Comparison of ENCODE assay signal across 26 cellular contexts in genomic region chr15:60762167-60762566, GRCh38.
"Had no signal": no experiment of that assay in that cellular context is flagged by ENCODE, and none has a peak within 500 bp of the region (broad histone marks: within the 10 kb centered on the region; RNA-seq: fewer than 3 reads in every experiment).

No MANE protein-coding gene starts in this region.

- ATAC-seq: effector memory CD8-positive, alpha-beta T cell; heart left ventricle; left lobe of liver; natural killer cell treated with Interleukin-12 subunit alpha and Interleukin-12 subunit beta and Interleukin-15 and Interleukin-18, amount 100 ng/mL, for 72 hours; right lobe of liver had no signal

- H3K36me3 Mint-ChIP-seq: memory B cell; naive B cell; natural killer cell treated with Interleukin-12 subunit alpha and Interleukin-12 subunit beta and Interleukin-15 and Interleukin-18, amount 100 ng/mL, for 72 hours; type B pancreatic cell had no signal

- H3K4me1 Mint-ChIP-seq: memory B cell, naive B cell had no signal

- H3K9me3 ChIP-seq: esophagus squamous epithelium, gastrocnemius medialis, neutrophil, right lobe of liver, tibial artery had no signal

- H3K4me3 Mint-ChIP-seq: effector memory CD8-positive, alpha-beta T cell; memory B cell; naive B cell; natural killer cell treated with Interleukin-12 subunit alpha and Interleukin-12 subunit beta and Interleukin-15 and Interleukin-18, amount 100 ng/mL, for 72 hours; neural crest cell; type B pancreatic cell had no signal

- H3K9me3 Mint-ChIP-seq: neural crest cell had no signal

- H3K4me3 ChIP-seq: coronary artery, esophagus squamous epithelium, gastrocnemius medialis, heart left ventricle, hepatocyte, lung, right lobe of liver, stomach, tibial artery had no signal

- H3K27me3 ChIP-seq: gastrocnemius medialis, heart left ventricle, neutrophil, right lobe of liver, stomach, tibial artery had no signal

- H3K27ac Mint-ChIP-seq: effector memory CD8-positive, alpha-beta T cell; memory B cell; natural killer cell treated with Interleukin-12 subunit alpha and Interleukin-12 subunit beta and Interleukin-15 and Interleukin-18, amount 100 ng/mL, for 72 hours; progenitor cell of endocrine pancreas; type B pancreatic cell had no signal

- H2AFZ ChIP-seq: hepatocyte, parathyroid adenoma had no signal

- H3K36me3 ChIP-seq: esophagus squamous epithelium, gastrocnemius medialis, heart left ventricle, neutrophil, right lobe of liver, stomach, tibial artery had no signal

- H3K79me2 ChIP-seq: hepatocyte, parathyroid adenoma had no signal

- DNase-seq: effector memory CD8-positive, alpha-beta T cell; erythroblast; esophagus squamous epithelium; gastrocnemius medialis; heart left ventricle; kidney; naive B cell; right lobe of liver; small intestine; stimulated activated CD4-positive, alpha-beta T cell treated with anti-CD3 and anti-CD28 coated beads, Interleukin-15, amount 100 ng/mL, for 24 hours; stimulated activated CD4-positive, alpha-beta T cell treated with anti-CD3 and anti-CD28 coated beads, Interleukin-2, amount 100 ng/mL, for 48 hours; stimulated activated CD8-positive, alpha-beta memory T cell treated with anti-CD3 and anti-CD28 coated beads, Interleukin-4, amount 100 ng/mL, for 48 hours; stimulated activated naive CD4-positive, alpha-beta T cell; stomach; tibial artery had no signal

- H3K27ac ChIP-seq: coronary artery, heart left ventricle, hepatocyte, neutrophil, parathyroid adenoma, right lobe of liver, stomach, tibial artery had no signal

- H3K9ac ChIP-seq: parathyroid adenoma had no signal

- H3K4me2 ChIP-seq: hepatocyte had no signal
